ENCODE assay signal across 22 cellular contexts in the genomic region with DNA sequence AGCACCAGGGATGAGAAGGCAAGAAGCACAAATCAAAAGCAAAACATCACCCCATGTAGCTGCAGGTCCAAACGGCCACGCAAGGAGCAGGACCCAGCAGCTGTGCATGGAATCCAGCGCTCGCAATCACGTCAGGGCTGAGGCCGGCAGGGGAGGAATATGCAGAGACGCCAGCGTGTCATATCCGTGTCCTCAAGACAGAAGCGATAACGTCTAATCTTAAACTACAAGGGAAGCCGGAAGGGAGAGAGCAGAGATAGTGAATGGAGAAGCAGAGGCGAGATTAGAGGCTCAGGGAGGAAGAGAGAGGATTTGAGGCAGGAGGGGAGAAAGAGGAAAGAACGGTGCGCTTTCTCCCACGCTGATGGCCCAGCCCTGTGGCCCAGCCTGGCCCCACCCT.
"Had no signal": no experiment of that assay in that cellular context is flagged by ENCODE, and none has a peak within 500 bp of the region (broad histone marks: within the 10 kb centered on the region; RNA-seq: fewer than 3 reads in every experiment).

No MANE protein-coding gene starts in this region.

- H3K9ac ChIP-seq: neural progenitor cell had no signal

- H3K9me3 Mint-ChIP-seq: activated B cell treated with CpG ODN at 0.5 μM for 24 hours; activated T-cell treated with anti-CD3 and anti-CD28 coated beads, Interleukin-2, amount 50 U/mL, for 4 hours; activated T-helper 2 cell treated with anti-CD3 and anti-CD28 coated beads, Interferon-gamma antibody, Interleukin-2, Interleukin-4, amounts not matched to agents 10 μg/mL and 5 μg/mL and 100 μg/mL, durations not matched to agents 14 hours and 24 hours and 36 hours; endodermal cell; naive thymus-derived CD4-positive, alpha-beta T cell; neural progenitor cell; stimulated activated effector memory CD8-positive, alpha-beta T cell treated with anti-CD3 and anti-CD28 coated beads, Interleukin-12 subunit alpha, Interleukin-12 subunit beta, amount 100 ng/mL, for 72 hours; stimulated activated naive CD8-positive, alpha-beta T cell treated with anti-CD3 and anti-CD28 coated beads, Interleukin-15, amount 100 ng/mL, for 72 hours had no signal

- H3K4me3 ChIP-seq: adrenal gland, breast epithelium, coronary artery, esophagus squamous epithelium, lower lobe of right lung, neural progenitor cell, tibial artery, uterus had no signal

- H3K4me2 ChIP-seq: neural progenitor cell had no signal

- H3K27ac ChIP-seq: adrenal gland, breast epithelium, coronary artery, esophagus squamous epithelium, lower lobe of right lung, neural progenitor cell, tibial artery, uterus had no signal

- H3K36me3 ChIP-seq: adrenal gland, breast epithelium, esophagus squamous epithelium, lower lobe of right lung, neural progenitor cell, tibial artery, uterus had no signal

- H3K4me3 Mint-ChIP-seq: activated B cell treated with CpG ODN at 0.5 μM for 24 hours; activated CD4-positive, alpha-beta T cell treated with anti-CD3 and anti-CD28 coated beads for 36 hours; activated naive CD8-positive, alpha-beta T cell; activated T-cell treated with anti-CD3 and anti-CD28 coated beads, Interleukin-2, amount 50 U/mL, for 4 hours; endodermal cell; naive thymus-derived CD4-positive, alpha-beta T cell; neural progenitor cell; stimulated activated effector memory CD8-positive, alpha-beta T cell treated with anti-CD3 and anti-CD28 coated beads, Interleukin-12 subunit alpha, Interleukin-12 subunit beta, amount 100 ng/mL, for 72 hours; stimulated activated naive CD8-positive, alpha-beta T cell treated with anti-CD3 and anti-CD28 coated beads, Interleukin-15, amount 100 ng/mL, for 72 hours had no signal

- H3K27ac Mint-ChIP-seq: activated B cell treated with CpG ODN at 0.5 μM for 24 hours; activated CD4-positive, alpha-beta T cell treated with anti-CD3 and anti-CD28 coated beads for 36 hours; activated naive CD8-positive, alpha-beta T cell; activated T-helper 2 cell treated with anti-CD3 and anti-CD28 coated beads, Interferon-gamma antibody, Interleukin-2, Interleukin-4, amounts not matched to agents 10 μg/mL and 5 μg/mL and 100 μg/mL, durations not matched to agents 14 hours and 24 hours and 36 hours; endodermal cell; naive thymus-derived CD4-positive, alpha-beta T cell; neural progenitor cell; stimulated activated effector memory CD8-positive, alpha-beta T cell treated with anti-CD3 and anti-CD28 coated beads, Interleukin-12 subunit alpha, Interleukin-12 subunit beta, amount 100 ng/mL, for 72 hours; stimulated activated naive CD8-positive, alpha-beta T cell treated with anti-CD3 and anti-CD28 coated beads, Interleukin-15, amount 100 ng/mL, for 72 hours had no signal

- H3K9me3 ChIP-seq: adrenal gland, breast epithelium, esophagus squamous epithelium, lower lobe of right lung, tibial artery, uterus had no signal

- H3K27me3 ChIP-seq: adrenal gland, neural progenitor cell, uterus had no signal

- DNase-seq: activated B cell treated with CpG ODN at 0.5 μM for 24 hours; activated CD4-positive, alpha-beta T cell treated with anti-CD3 and anti-CD28 coated beads for 36 hours; activated CD4-positive, alpha-beta T cell treated with anti-CD3 and anti-CD28 coated beads, Interleukin-2, amount 50 U/mL, for 48 hours; activated CD8-positive, alpha-beta memory T cell treated with anti-CD3 and anti-CD28 coated beads, Interleukin-2, amount 50 U/mL, for 48 hours; activated naive CD4-positive, alpha-beta T cell; activated T-cell treated with anti-CD3 and anti-CD28 coated beads, Interleukin-2, amount 50 U/mL, for 4 hours; adrenal gland; endodermal cell; esophagus squamous epithelium; lower lobe of right lung; mesendoderm; naive thymus-derived CD4-positive, alpha-beta T cell; stimulated activated CD4-positive, alpha-beta T cell treated with anti-CD3 and anti-CD28 coated beads, Interleukin-1b, Interleukin-23, amount 100 ng/mL, for 48 hours; stimulated activated naive CD8-positive, alpha-beta T cell treated with anti-CD3 and anti-CD28 coated beads, Interleukin-15, amount 100 ng/mL, for 72 hours; tibial artery; uterus had no signal

- H2AFZ ChIP-seq: neural progenitor cell had no signal

- H3K4me1 ChIP-seq: adrenal gland, breast epithelium, esophagus squamous epithelium, lower lobe of right lung, neural progenitor cell, tibial artery, uterus had no signal

- H3K4me1 Mint-ChIP-seq: activated B cell treated with CpG ODN at 0.5 μM for 24 hours; activated CD4-positive, alpha-beta T cell treated with anti-CD3 and anti-CD28 coated beads for 36 hours; endodermal cell; stimulated activated effector memory CD8-positive, alpha-beta T cell treated with anti-CD3 and anti-CD28 coated beads, Interleukin-12 subunit alpha, Interleukin-12 subunit beta, amount 100 ng/mL, for 72 hours; stimulated activated naive CD8-positive, alpha-beta T cell treated with anti-CD3 and anti-CD28 coated beads, Interleukin-15, amount 100 ng/mL, for 72 hours had no signal

- H3K36me3 Mint-ChIP-seq: activated naive CD8-positive, alpha-beta T cell; naive thymus-derived CD4-positive, alpha-beta T cell; neural progenitor cell; stimulated activated effector memory CD8-positive, alpha-beta T cell treated with anti-CD3 and anti-CD28 coated beads, Interleukin-12 subunit alpha, Interleukin-12 subunit beta, amount 100 ng/mL, for 72 hours had no signal
